ENCODE assay signal across 17 cellular contexts in the genomic region with DNA sequence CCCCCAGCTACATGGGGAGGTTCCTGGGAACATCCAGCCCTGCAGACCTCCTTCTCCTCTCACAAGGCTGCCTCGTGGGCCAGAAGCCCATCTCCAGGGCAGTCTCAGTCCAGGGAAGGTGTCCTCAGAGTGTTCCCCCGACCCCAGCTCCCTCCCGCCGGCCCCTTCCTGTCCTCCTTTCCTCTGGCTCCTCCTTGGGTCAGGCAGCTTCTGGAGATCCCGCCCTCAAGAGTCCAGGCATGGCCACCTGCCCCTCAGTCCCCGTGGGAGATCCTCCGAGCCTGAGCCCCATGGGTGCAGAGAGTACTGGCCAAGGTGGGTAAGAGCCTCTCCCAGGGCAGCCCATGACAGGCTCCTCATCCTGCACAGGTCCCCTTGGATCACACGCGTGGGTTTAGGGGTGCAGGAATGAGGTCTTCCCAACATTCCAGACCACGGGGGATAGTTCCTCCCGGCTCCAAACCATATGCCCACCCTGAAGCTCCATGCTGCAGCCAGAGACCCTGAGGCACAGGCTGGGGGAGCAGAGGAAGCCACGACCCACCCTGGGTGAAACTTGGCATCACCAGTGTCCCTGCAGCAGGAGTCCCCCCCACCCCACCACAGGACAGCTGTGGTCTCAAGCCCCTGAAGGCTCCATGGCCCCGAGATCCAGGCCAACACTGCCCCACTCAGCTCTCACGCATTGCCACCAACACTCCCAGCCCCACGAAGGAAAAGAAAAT.
"Had no signal": no experiment of that assay in that cellular context is flagged by ENCODE, and none has a peak within 500 bp of the region (broad histone marks: within the 10 kb centered on the region; RNA-seq: fewer than 3 reads in every experiment).

No MANE protein-coding gene starts in this region.

- H3K36me3 Mint-ChIP-seq: activated naive CD8-positive, alpha-beta T cell treated with anti-CD3 and anti-CD28 coated beads, Interleukin-2, amount 10 ng/mL, durations not matched to agents 7 days and 5 days; neural progenitor cell had no signal

- ATAC-seq: activated CD8-positive, alpha-beta T cell treated with anti-CD3 and anti-CD28 coated beads for 36 hours; left cardiac atrium; mucosa of descending colon had no signal

- H3K27ac ChIP-seq: heart right ventricle, neural progenitor cell, prostate gland, tibial nerve, uterus had no signal

- H3K4me1 ChIP-seq: prostate gland, uterus had no signal

- H3K9me3 ChIP-seq: heart right ventricle, mucosa of descending colon, prostate gland, tibial nerve, uterus had no signal

- H3K4me2 ChIP-seq: neural progenitor cell had no signal

- H2AFZ ChIP-seq: neural progenitor cell had no signal

- H3K27ac Mint-ChIP-seq: activated CD4-positive, alpha-beta T cell treated with anti-CD3 and anti-CD28 coated beads, Interleukin-2, amount 10 ng/mL, durations not matched to agents 7 days and 5 days; activated CD8-positive, alpha-beta T cell treated with anti-CD3 and anti-CD28 coated beads for 36 hours; activated naive CD8-positive, alpha-beta T cell treated with anti-CD3 and anti-CD28 coated beads, Interleukin-2, amount 10 ng/mL, durations not matched to agents 7 days and 5 days; neural progenitor cell; stimulated activated naive CD8-positive, alpha-beta T cell treated with anti-CD3 and anti-CD28 coated beads, Interleukin-15, Interleukin-2, amounts not matched to agents 100 ng/mL and 50 ng/mL, for 24 hours had no signal

- H3K9ac ChIP-seq: neural progenitor cell had no signal

- H3K4me3 ChIP-seq: heart right ventricle, mucosa of descending colon, neural progenitor cell, prostate gland, tibial nerve, uterus had no signal

- H3K27me3 ChIP-seq: neural progenitor cell, tibial nerve, uterus had no signal

- DNase-seq: activated CD4-positive, alpha-beta T cell treated with anti-CD3 and anti-CD28 coated beads, Interleukin-2, amount 10 ng/mL, durations not matched to agents 7 days and 5 days; activated CD8-positive, alpha-beta T cell treated with anti-CD3 and anti-CD28 coated beads for 36 hours; activated naive CD4-positive, alpha-beta T cell; activated naive CD8-positive, alpha-beta T cell treated with anti-CD3 and anti-CD28 coated beads, Interleukin-2, amount 10 ng/mL, durations not matched to agents 7 days and 5 days; activated T-cell treated with anti-CD3 and anti-CD28 coated beads, Interleukin-2, amount 50 U/mL, for 1 hour; amniotic stem cell; cerebellar nuclear complex; cortex of kidney; heart right ventricle; left cardiac atrium; mucosa of descending colon; stimulated activated CD4-positive, alpha-beta T cell treated with anti-CD3 and anti-CD28 coated beads, Interleukin-4, amount 100 ng/mL, for 4 hours; uterus had no signal

- H3K4me3 Mint-ChIP-seq: neural progenitor cell had no signal

- H3K27me3 Mint-ChIP-seq: activated CD8-positive, alpha-beta T cell treated with anti-CD3 and anti-CD28 coated beads for 36 hours had no signal

- H3K36me3 ChIP-seq: heart right ventricle, neural progenitor cell, prostate gland, tibial nerve, uterus had no signal

- H3K9me3 Mint-ChIP-seq: activated CD8-positive, alpha-beta T cell treated with anti-CD3 and anti-CD28 coated beads for 36 hours; activated naive CD8-positive, alpha-beta T cell treated with anti-CD3 and anti-CD28 coated beads, Interleukin-2, amount 10 ng/mL, durations not matched to agents 7 days and 5 days; neural progenitor cell; stimulated activated naive CD8-positive, alpha-beta T cell treated with anti-CD3 and anti-CD28 coated beads, Interleukin-15, Interleukin-2, amounts not matched to agents 100 ng/mL and 50 ng/mL, for 24 hours had no signal
